1 cellular context compared by ENCODE assay signal in the genomic region with DNA sequence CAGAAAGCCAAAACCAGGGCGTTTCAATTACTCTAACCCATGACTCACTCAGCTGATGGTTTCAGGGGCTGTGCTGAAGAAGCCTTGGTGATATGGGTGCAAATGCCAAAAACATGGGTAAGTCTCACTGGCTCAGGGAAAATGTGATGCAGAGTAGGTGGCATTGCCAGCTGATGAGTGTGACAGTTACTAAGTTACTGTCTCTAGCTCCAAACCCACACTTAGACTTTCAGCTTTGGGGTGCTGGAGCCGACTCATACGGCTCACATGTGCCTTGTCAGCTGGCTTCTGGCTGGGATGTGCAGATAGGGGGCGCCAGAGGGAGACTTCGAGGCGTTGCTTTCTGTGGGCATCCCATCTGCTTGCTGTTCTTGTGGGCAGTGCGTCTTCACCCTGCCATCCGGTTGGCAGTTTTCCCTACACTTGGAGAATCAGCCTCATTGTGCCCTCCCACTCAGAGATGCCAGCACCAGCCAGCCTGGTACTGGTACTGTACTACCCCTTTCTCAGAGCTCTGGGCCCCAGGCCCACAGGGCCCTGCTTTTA.
A peak's percentile ranks its signal among the peaks of the same experiment; 100 is the strongest.
TF ChIP-seq lines count a peak whose summit lies in the region.

No MANE protein-coding gene starts in this region.

TF ChIP-seq in HEK293, 187 proteins besides CTCF, POLR2A, EP300 and RAD21 (continued from another document):
- TF ChIP-seq, protein P1, sequence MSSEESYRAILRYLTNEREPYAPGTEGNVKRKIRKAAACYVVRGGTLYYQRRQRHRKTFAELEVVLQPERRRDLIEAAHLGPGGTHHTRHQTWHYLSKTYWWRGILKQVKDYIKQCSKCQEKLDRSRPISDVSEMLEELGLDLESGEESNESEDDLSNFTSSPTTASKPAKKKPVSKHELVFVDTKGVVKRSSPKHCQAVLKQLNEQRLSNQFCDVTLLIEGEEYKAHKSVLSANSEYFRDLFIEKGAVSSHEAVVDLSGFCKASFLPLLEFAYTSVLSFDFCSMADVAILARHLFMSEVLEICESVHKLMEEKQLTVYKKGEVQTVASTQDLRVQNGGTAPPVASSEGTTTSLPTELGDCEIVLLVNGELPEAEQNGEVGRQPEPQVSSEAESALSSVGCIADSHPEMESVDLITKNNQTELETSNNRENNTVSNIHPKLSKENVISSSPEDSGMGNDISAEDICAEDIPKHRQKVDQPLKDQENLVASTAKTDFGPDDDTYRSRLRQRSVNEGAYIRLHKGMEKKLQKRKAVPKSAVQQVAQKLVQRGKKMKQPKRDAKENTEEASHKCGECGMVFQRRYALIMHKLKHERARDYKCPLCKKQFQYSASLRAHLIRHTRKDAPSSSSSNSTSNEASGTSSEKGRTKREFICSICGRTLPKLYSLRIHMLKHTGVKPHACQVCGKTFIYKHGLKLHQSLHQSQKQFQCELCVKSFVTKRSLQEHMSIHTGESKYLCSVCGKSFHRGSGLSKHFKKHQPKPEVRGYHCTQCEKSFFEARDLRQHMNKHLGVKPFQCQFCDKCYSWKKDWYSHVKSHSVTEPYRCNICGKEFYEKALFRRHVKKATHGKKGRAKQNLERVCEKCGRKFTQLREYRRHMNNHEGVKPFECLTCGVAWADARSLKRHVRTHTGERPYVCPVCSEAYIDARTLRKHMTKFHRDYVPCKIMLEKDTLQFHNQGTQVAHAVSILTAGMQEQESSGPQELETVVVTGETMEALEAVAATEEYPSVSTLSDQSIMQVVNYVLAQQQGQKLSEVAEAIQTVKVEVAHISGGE (tag by site-specific recombination; conservative IDR thresholded peaks at IDR 0.05; ENCODE audit: low read depth) = no peak
- TF ChIP-seq ZNF302 (tag by site-specific recombination; IDR thresholded peaks at IDR 0.05; ENCODE audit: low read depth) (no peak), ZNF600 (tag by site-specific recombination; IDR thresholded peaks at IDR 0.05) (no peak; the same call in 1 of the 2 replicates), ZNF660 (tag by site-specific recombination; IDR thresholded peaks at IDR 0.05) (0 out of 2 replicates have a peak, but pooled peaks have one; percentile 26)
